Comparison of ENCODE assay signal across 15 cellular contexts in genomic region chr6:2960935-2961334, GRCh38. TPM values are rescaled to one million over a fixed set of nuclear protein-coding genes. Genes with fewer than 3 reads are reported as not detected.
DNase-seq lines count a peak whose midpoint lies in the region; ATAC-seq, FAIRE-seq and TF ChIP-seq lines count a peak whose summit lies in the region.
"Had no signal": no experiment of that assay in that cellular context is flagged by ENCODE, and none has a peak within 500 bp of the region (broad histone marks: within the 10 kb centered on the region; RNA-seq: fewer than 3 reads in every experiment).

No MANE protein-coding gene starts in this region.

- H3K9me3 ChIP-seq in right atrium auricular region, result no peaks in the 10 kb centered on the region
- H3K9me3 ChIP-seq in pancreas, result no peaks in the 10 kb centered on the region
- no peaks in the 10 kb centered on the region for H3K9me3 ChIP-seq in vagina

- WGBS in pancreas, 2 donors, result 5 to 17% methylated on average over 4 of the region's 4 CpGs

- FAIRE-seq in pancreas (lab: Jason Lieb, UNC), result no peak

- no peaks in the 10 kb centered on the region for H3K36me3 ChIP-seq in right atrium auricular region
- H3K36me3 ChIP-seq in pancreas, result peaks cover 0 to 4% (median 0%) of the 10 kb centered on the region in 3 donors
- no peaks in the 10 kb centered on the region for H3K36me3 ChIP-seq in vagina
- H3K36me3 ChIP-seq: neural progenitor cell had no signal

- no peak overlapping the region for H3K4me3 ChIP-seq in right atrium auricular region
- no peak overlapping the region for H3K4me3 ChIP-seq in dorsolateral prefrontal cortex
- peak overlapping the region in 3 of 4 donors; percentile 17 to 48 (median 46) for H3K4me3 ChIP-seq in pancreas
- H3K4me3 ChIP-seq in vagina, result no peak overlapping the region
- H3K4me3 ChIP-seq: neural progenitor cell had no signal

- H3K4me1 ChIP-seq in right atrium auricular region (peaks cover 0 to 73% of the 10 kb centered on the region in 2 donors), pancreas (peaks cover 8 to 32% (median 30%) of the 10 kb centered on the region in 3 donors), vagina (peaks cover 65% of the 10 kb centered on the region)

- TF ChIP-seq POLR2A in vagina (IDR thresholded peaks at IDR 0.05), result no peak

- no peak for DNase-seq in right atrium auricular region (ENCODE audit: low spot score)
- no peak for DNase-seq in cardiac septum (ENCODE audit: low spot score)
- DNase-seq in dorsolateral prefrontal cortex, result no peak
- peak in 5 of 6 donors; percentile 38 to 59 (median 57) for DNase-seq in pancreas
- DNase-seq in vagina (ENCODE audit: extremely low spot score in 2 of 2), result no peak
- no peak for DNase-seq in inferior parietal cortex (ENCODE audit: extremely low spot score)
- DNase-seq: activated CD4-positive, CD25-positive, alpha-beta regulatory T cell treated with anti-CD3 and anti-CD28 coated beads, Interleukin-2, amount 50 U/mL, for 72 hours; activated naive CD4-positive, alpha-beta T cell treated with anti-CD3 and anti-CD28 coated beads for 36 hours; COR-L47; effector CD8-positive, alpha-beta T cell; stimulated activated CD4-positive, alpha-beta T cell treated with anti-CD3 and anti-CD28 coated beads, Interleukin-4, amount 100 ng/mL, for 4 hours had no signal

- H3K27me3 ChIP-seq in right atrium auricular region, result no peaks in the 10 kb centered on the region
- H3K27me3 ChIP-seq in dorsolateral prefrontal cortex, result no peaks in the 10 kb centered on the region
- H3K27me3 ChIP-seq in pancreas, result no peaks in the 10 kb centered on the region
- H3K27me3 ChIP-seq in vagina, result no peaks in the 10 kb centered on the region
- H3K27me3 ChIP-seq: brain microvascular endothelial cell, neural progenitor cell had no signal

- H3K27ac ChIP-seq in right atrium auricular region, result peak overlapping the region; percentile 71 to 77
- peak overlapping the region in 56 of 59 donors; percentile 2 to 82 (median 64) for H3K27ac ChIP-seq in dorsolateral prefrontal cortex
- H3K27ac ChIP-seq in pancreas, result peak overlapping the region; percentile 81 to 89 (median 86)
- H3K27ac ChIP-seq in vagina, result peak overlapping the region; percentile 24
- H3K27ac ChIP-seq: brain microvascular endothelial cell, neural progenitor cell had no signal

- peak; percentile 57 to 74 (median 60) for ATAC-seq in pancreas
- no peak for ATAC-seq in GM21528 (IDR thresholded peaks at IDR 0.05; ENCODE audit: low FRiP score, unreplicated experiment)
- ATAC-seq in HG03039 (IDR thresholded peaks at IDR 0.05; ENCODE audit: unreplicated experiment), result no peak

- intact Hi-C loops in cardiac septum (cut with DNase I) (no loop called here), dorsolateral prefrontal cortex (cut with DNase I) (no loop called here), pancreas (cut with DNase I) (no loop called here), vagina (cut with DNase I) (no loop called here)

- TF ChIP-seq CTCF in right atrium auricular region (IDR thresholded peaks at IDR 0.05) (no peak), dorsolateral prefrontal cortex (IDR thresholded peaks at IDR 0.05 in 54 of 56, conservative IDR thresholded peaks at IDR 0.05 in 2 of 56; ENCODE audit: low read depth in 1 of 56, partially characterized antibody in 56 of 56) (no peak), pancreas (IDR thresholded peaks at IDR 0.05) (no peak), vagina (IDR thresholded peaks at IDR 0.05) (no peak)

RNA-seq across cellular contexts. Expression of gene SERPINB6, which starts 10.4 kb away (rescaled TPM):
- total RNA-seq in right atrium auricular region (100 to 1,000 TPM; 181 to 184 TPM), cardiac septum (171 TPM), dorsolateral prefrontal cortex (100 to 1,000 TPM in 6 of 120 experiments, 10 to 100 TPM in 114; 44.0 to 114 (median 69.4) TPM), pancreas (100 to 1,000 TPM in 2 of 6 donors, 10 to 100 TPM in 4; 77.7 to 110 (median 97.3) TPM), vagina (93.8 TPM)
- 100 to 1,000 TPM; 108 to 193 TPM for polyA plus RNA-seq in pancreas

RNA-seq across cellular contexts. Expression of gene NQO2, which starts 38.8 kb away (rescaled TPM):
- total RNA-seq in right atrium auricular region (10 to 100 TPM; 37.6 to 68.1 TPM), cardiac septum (37.9 TPM), dorsolateral prefrontal cortex (100 to 1,000 TPM in 3 of 120 experiments, 10 to 100 TPM in 117; 27.5 to 103 (median 66.8) TPM), pancreas (10 to 100 TPM; 12.7 to 21.6 (median 18.0) TPM), vagina (11.8 TPM)
- 10 to 100 TPM; 21.2 to 23.0 TPM for polyA plus RNA-seq in pancreas

RNA-seq across cellular contexts. Expression of gene SERPINB9, which starts 57.8 kb away (rescaled TPM):
- total RNA-seq in right atrium auricular region, result 10 to 100 TPM; 11.2 to 17.5 TPM
- 5.3 TPM for total RNA-seq in cardiac septum
- 10 to 100 TPM in 114 of 120 experiments, 1 to 10 TPM in 6; 8.0 to 22.0 (median 14.4) TPM for total RNA-seq in dorsolateral prefrontal cortex
- 1 to 10 TPM in 4 of 6 donors, under 1 TPM in 2; 0.65 to 4.8 (median 1.4) TPM for total RNA-seq in pancreas
- polyA plus RNA-seq in pancreas, result 1 to 10 TPM; 1.2 to 1.4 TPM
- total RNA-seq in vagina, result 6.9 TPM

Comparison
In these comparisons a context has a peak if more than half of its experiments do, and no peak if none do; other contexts are left out.
1. DNase-seq: peak in pancreas (5 of 6); none in right atrium auricular region (single experiment), cardiac septum (single experiment), dorsolateral prefrontal cortex (0 of 10), vagina (0 of 2) and inferior parietal cortex (single experiment).
2. H3K27ac ChIP-seq: peak in every context shown above with its lines; median percentile 86 in pancreas; 74 in right atrium auricular region; 64 in dorsolateral prefrontal cortex; 24 in vagina.
3. H3K4me3 ChIP-seq: peak in pancreas (3 of 4); none in right atrium auricular region (0 of 2), dorsolateral prefrontal cortex (0 of 59) and vagina (0 of 2).
4. ATAC-seq: peak in pancreas (4 of 4); none in GM21528 (single experiment) and HG03039 (single experiment).